ENCODE assay signal across 20 cellular contexts in genomic region chr7:93046641-93047040, GRCh38.
DNase-seq lines count a peak whose midpoint lies in the region; ATAC-seq, FAIRE-seq and TF ChIP-seq lines count a peak whose summit lies in the region.
"Had no signal": no experiment of that assay in that cellular context is flagged by ENCODE, and none has a peak within 500 bp of the region (broad histone marks: within the 10 kb centered on the region; RNA-seq: fewer than 3 reads in every experiment).

No MANE protein-coding gene starts in this region.

- peak overlapping the region; percentile 93 for H3K27ac ChIP-seq in SJSA1
- H3K27ac ChIP-seq in vagina, result no peak overlapping the region
- H3K27ac ChIP-seq: epithelial cell of prostate, lower lobe of right lung, SK-N-MC, thyroid gland had no signal

- in situ Hi-C loops in Caki2 (cut with HindIII; ENCODE audit: low pct_unique_long_range_greater_than_20kb, low sequenced_read_pairs), result no loop called here

- H3K9me3 ChIP-seq in SJSA1 (replicated peaks) (no peaks in the 10 kb centered on the region), vagina (no peaks in the 10 kb centered on the region)
- H3K9me3 ChIP-seq: lower lobe of right lung, thyroid gland had no signal

- H3K36me3 ChIP-seq in SJSA1 (no peaks in the 10 kb centered on the region), vagina (no peaks in the 10 kb centered on the region)
- H3K36me3 ChIP-seq: lower lobe of right lung, thyroid gland had no signal

- H3K27me3 ChIP-seq in SJSA1 (replicated peaks) (no peaks in the 10 kb centered on the region), vagina (no peaks in the 10 kb centered on the region)
- H3K27me3 ChIP-seq: thyroid gland had no signal

- no peak for TF ChIP-seq POLR2A in H54 (IDR thresholded peaks at IDR 0.05; ENCODE audit: low read depth, low read length)
- no peak for TF ChIP-seq POLR2A in vagina (IDR thresholded peaks at IDR 0.05)

- H3K4me1 ChIP-seq in SJSA1 (replicated peaks) (peaks cover 61% of the 10 kb centered on the region), vagina (peaks cover 11% of the 10 kb centered on the region)
- H3K4me1 ChIP-seq: lower lobe of right lung had no signal

- intact Hi-C loops in vagina (cut with DNase I), result no loop called here

- DNase-seq in Caki2 (ENCODE audit: low read depth) (peak; percentile 53), H54 (ENCODE audit: insufficient read length, low spot score) (no peak), SJSA1 (ENCODE audit: low read depth in 1 of 2, low spot score in 2 of 2) (peak; percentile 80 to 87), kidney tubule cell (ENCODE audit: low spot score) (peak; percentile 46), vagina (ENCODE audit: extremely low spot score in 2 of 2) (no peak), OCI-M2 (lab: John Stamatoyannopoulos, UW; ENCODE audit: unreplicated experiment) (no peak)
- DNase-seq: activated naive CD4-positive, alpha-beta T cell treated with anti-CD3 and anti-CD28 coated beads, Interleukin-2, amount 50 U/mL, for 16 hours; activated T-cell treated with anti-CD3 and anti-CD28 coated beads for 4 hours; Calu3; dermis blood vessel endothelial cell; lower lobe of right lung; NCI-H1694; NCI-H446; stimulated activated naive B cell treated with anti-CD40 and anti-IgM and Interleukin-4, amounts not matched to agents 10 μg/mL and 1 μg/mL and 100 μg/mL, for 72 hours; thyroid gland had no signal

- peak; percentile 23 for FAIRE-seq in H54 (lab: Jason Lieb, UNC)

- no peak overlapping the region for H3K4me3 ChIP-seq in SJSA1
- H3K4me3 ChIP-seq in vagina, result no peak overlapping the region
- H3K4me3 ChIP-seq: lower lobe of right lung, SK-N-MC, thyroid gland had no signal

- TF ChIP-seq CTCF in vagina (IDR thresholded peaks at IDR 0.05), result no peak

- no peak for ATAC-seq in GM21717 (IDR thresholded peaks at IDR 0.05; ENCODE audit: unreplicated experiment)
- no peak for ATAC-seq in HG03159 (IDR thresholded peaks at IDR 0.05; ENCODE audit: unreplicated experiment)
- ATAC-seq: HCT116; lower lobe of right lung; stimulated activated naive B cell treated with anti-CD40 and anti-IgM and Interleukin-4, amounts not matched to agents 10 μg/mL and 1 μg/mL and 100 μg/mL, for 72 hours had no signal

Comparison
In these comparisons a context has a peak if more than half of its experiments do, and no peak if none do; other contexts are left out.
1. DNase-seq: peak in Caki2 (single experiment), SJSA1 (2 of 2) and kidney tubule cell (single experiment); none in H54 (single experiment), vagina (0 of 2) and OCI-M2 (single experiment).